1 cellular context compared by ENCODE assay signal in the genomic region with DNA sequence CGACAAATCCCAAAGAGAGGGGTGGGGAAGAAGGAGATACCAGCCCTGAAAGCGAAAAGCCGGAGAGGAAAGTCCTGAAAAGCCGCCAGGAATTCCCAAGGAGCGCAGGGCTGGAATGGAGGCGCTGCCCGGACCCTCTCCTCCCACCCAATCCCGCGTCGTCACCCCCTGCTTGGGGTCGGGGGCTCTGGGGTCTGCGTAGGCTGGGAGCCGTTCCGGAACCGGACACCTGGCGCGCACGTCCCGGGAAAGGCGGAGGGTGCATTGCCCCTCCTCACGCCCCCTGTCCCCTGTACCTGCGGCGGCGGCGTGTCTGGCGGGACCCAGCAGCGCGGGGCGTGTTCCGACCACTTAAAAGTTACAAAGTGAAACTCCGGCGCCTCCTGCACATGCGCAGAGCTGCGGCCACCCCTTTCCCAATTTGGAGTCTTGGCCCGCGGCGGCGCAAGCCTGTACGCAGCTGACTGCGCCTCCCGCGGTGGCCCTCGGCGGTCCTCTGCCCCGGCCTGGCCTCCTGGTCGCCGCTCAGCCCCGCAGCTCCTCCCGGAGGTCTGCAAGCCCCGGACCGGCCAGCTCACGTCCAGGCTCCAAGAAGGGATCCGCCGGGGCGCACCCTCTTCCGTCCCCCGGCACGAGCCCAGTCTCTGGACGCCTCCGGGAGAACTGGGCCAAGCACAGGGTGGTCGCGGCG.
TF ChIP-seq lines count a peak whose summit lies in the region.

A gene (minus strand): TSS at position 373 of the 691 bp plus-strand sequence. CDS start 4,800 bp downstream, outside the sequence.

TF ChIP-seq in HepG2, 621 proteins besides CTCF, POLR2A, EP300 and RAD21 (continued from another document and continues in another):
- TF ChIP-seq, protein P1, sequence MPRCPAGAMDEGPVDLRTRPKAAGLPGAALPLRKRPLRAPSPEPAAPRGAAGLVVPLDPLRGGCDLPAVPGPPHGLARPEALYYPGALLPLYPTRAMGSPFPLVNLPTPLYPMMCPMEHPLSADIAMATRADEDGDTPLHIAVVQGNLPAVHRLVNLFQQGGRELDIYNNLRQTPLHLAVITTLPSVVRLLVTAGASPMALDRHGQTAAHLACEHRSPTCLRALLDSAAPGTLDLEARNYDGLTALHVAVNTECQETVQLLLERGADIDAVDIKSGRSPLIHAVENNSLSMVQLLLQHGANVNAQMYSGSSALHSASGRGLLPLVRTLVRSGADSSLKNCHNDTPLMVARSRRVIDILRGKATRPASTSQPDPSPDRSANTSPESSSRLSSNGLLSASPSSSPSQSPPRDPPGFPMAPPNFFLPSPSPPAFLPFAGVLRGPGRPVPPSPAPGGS (CRISPR knock-in tag; IDR thresholded peaks at IDR 0.05), result peak; percentile 71
- TF ChIP-seq RFXAP (CRISPR knock-in tag; IDR thresholded peaks at IDR 0.05; ENCODE audit: borderline replicate concordance) (0 out of 2 replicates have a peak, but pooled peaks have one; percentile 32), ZMYM3 (CRISPR knock-in tag; IDR thresholded peaks at IDR 0.05) (peak; percentile 14; the same call in 1 of the 2 replicates), NONO (IDR thresholded peaks at IDR 0.05) (no peak), NONO (CRISPR knock-in tag; conservative IDR thresholded peaks at IDR 0.05) (peak; percentile 84), ARNT2 (CRISPR knock-in tag; IDR thresholded peaks at IDR 0.05; ENCODE audit: low read depth) (0 out of 2 replicates have a peak, but pooled peaks have one; percentile 32), ZFP36L1 (CRISPR knock-in tag; IDR thresholded peaks at IDR 0.05) (no peak), HDAC1 (CRISPR knock-in tag; IDR thresholded peaks at IDR 0.05) (peak; percentile 84), ZNF251 (CRISPR knock-in tag; IDR thresholded peaks at IDR 0.05) (no peak), TGIF2 (CRISPR knock-in tag; IDR thresholded peaks at IDR 0.05) (peak; percentile 18; the same call in 1 of the 2 replicates), ZSCAN29 (CRISPR knock-in tag; conservative IDR thresholded peaks at IDR 0.05) (0 out of 2 replicates have a peak, but pooled peaks have one; percentile 34), ZNF567 (CRISPR knock-in tag; IDR thresholded peaks at IDR 0.05; ENCODE audit: borderline replicate concordance) (0 out of 2 replicates have a peak, but pooled peaks have one; percentile 3), ZNF33B (CRISPR knock-in tag; IDR thresholded peaks at IDR 0.05) (peak; percentile 74; the same call in 1 of the 2 replicates)
- TF ChIP-seq, protein P2, sequence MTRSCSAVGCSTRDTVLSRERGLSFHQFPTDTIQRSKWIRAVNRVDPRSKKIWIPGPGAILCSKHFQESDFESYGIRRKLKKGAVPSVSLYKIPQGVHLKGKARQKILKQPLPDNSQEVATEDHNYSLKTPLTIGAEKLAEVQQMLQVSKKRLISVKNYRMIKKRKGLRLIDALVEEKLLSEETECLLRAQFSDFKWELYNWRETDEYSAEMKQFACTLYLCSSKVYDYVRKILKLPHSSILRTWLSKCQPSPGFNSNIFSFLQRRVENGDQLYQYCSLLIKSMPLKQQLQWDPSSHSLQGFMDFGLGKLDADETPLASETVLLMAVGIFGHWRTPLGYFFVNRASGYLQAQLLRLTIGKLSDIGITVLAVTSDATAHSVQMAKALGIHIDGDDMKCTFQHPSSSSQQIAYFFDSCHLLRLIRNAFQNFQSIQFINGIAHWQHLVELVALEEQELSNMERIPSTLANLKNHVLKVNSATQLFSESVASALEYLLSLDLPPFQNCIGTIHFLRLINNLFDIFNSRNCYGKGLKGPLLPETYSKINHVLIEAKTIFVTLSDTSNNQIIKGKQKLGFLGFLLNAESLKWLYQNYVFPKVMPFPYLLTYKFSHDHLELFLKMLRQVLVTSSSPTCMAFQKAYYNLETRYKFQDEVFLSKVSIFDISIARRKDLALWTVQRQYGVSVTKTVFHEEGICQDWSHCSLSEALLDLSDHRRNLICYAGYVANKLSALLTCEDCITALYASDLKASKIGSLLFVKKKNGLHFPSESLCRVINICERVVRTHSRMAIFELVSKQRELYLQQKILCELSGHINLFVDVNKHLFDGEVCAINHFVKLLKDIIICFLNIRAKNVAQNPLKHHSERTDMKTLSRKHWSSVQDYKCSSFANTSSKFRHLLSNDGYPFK (CRISPR knock-in tag; IDR thresholded peaks at IDR 0.05; ENCODE audit: borderline replicate concordance), result peak; percentile 36; the same call in 1 of the 2 replicates
- TF ChIP-seq, protein P3, sequence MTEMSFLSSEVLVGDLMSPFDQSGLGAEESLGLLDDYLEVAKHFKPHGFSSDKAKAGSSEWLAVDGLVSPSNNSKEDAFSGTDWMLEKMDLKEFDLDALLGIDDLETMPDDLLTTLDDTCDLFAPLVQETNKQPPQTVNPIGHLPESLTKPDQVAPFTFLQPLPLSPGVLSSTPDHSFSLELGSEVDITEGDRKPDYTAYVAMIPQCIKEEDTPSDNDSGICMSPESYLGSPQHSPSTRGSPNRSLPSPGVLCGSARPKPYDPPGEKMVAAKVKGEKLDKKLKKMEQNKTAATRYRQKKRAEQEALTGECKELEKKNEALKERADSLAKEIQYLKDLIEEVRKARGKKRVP (CRISPR knock-in tag; IDR thresholded peaks at IDR 0.05), result no peak; a peak in 1 of 4 replicates
- TF ChIP-seq, protein P4, sequence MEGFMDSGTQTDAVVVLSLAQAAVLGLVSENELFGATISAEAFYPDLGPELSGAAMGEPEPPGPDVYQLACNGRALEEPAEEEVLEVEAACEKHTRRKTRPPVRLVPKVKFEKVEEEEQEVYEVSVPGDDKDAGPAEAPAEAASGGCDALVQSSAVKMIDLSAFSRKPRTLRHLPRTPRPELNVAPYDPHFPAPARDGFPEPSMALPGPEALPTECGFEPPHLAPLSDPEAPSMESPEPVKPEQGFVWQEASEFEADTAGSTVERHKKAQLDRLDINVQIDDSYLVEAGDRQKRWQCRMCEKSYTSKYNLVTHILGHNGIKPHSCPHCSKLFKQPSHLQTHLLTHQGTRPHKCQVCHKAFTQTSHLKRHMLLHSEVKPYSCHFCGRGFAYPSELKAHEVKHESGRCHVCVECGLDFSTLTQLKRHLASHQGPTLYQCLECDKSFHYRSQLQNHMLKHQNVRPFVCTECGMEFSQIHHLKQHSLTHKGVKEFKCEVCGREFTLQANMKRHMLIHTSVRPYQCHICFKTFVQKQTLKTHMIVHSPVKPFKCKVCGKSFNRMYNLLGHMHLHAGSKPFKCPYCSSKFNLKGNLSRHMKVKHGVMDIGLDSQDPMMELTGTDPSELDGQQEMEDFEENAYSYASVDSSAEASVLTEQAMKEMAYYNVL (CRISPR knock-in tag; IDR thresholded peaks at IDR 0.05; ENCODE audit: borderline replicate concordance), result peak; percentile 64; the same call in 1 of the 2 replicates
- TF ChIP-seq, protein P5, sequence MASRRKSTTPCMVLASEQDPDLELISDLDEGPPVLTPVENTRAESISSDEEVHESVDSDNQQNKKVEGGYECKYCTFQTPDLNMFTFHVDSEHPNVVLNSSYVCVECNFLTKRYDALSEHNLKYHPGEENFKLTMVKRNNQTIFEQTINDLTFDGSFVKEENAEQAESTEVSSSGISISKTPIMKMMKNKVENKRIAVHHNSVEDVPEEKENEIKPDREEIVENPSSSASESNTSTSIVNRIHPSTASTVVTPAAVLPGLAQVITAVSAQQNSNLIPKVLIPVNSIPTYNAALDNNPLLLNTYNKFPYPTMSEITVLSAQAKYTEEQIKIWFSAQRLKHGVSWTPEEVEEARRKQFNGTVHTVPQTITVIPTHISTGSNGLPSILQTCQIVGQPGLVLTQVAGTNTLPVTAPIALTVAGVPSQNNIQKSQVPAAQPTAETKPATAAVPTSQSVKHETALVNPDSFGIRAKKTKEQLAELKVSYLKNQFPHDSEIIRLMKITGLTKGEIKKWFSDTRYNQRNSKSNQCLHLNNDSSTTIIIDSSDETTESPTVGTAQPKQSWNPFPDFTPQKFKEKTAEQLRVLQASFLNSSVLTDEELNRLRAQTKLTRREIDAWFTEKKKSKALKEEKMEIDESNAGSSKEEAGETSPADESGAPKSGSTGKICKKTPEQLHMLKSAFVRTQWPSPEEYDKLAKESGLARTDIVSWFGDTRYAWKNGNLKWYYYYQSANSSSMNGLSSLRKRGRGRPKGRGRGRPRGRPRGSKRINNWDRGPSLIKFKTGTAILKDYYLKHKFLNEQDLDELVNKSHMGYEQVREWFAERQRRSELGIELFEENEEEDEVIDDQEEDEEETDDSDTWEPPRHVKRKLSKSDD (CRISPR knock-in tag; IDR thresholded peaks at IDR 0.05; ENCODE audit: low read depth), result 0 out of 2 replicates have a peak, but pooled peaks have one; percentile 10
- TF ChIP-seq, protein P6, sequence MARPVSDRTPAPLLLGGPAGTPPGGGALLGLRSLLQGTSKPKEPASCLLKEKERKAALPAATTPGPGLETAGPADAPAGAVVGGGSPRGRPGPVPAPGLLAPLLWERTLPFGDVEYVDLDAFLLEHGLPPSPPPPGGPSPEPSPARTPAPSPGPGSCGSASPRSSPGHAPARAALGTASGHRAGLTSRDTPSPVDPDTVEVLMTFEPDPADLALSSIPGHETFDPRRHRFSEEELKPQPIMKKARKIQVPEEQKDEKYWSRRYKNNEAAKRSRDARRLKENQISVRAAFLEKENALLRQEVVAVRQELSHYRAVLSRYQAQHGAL (CRISPR knock-in tag; IDR thresholded peaks at IDR 0.05; ENCODE audit: not compliant biosample characterization), result peak; percentile 61
- TF ChIP-seq, protein P7, sequence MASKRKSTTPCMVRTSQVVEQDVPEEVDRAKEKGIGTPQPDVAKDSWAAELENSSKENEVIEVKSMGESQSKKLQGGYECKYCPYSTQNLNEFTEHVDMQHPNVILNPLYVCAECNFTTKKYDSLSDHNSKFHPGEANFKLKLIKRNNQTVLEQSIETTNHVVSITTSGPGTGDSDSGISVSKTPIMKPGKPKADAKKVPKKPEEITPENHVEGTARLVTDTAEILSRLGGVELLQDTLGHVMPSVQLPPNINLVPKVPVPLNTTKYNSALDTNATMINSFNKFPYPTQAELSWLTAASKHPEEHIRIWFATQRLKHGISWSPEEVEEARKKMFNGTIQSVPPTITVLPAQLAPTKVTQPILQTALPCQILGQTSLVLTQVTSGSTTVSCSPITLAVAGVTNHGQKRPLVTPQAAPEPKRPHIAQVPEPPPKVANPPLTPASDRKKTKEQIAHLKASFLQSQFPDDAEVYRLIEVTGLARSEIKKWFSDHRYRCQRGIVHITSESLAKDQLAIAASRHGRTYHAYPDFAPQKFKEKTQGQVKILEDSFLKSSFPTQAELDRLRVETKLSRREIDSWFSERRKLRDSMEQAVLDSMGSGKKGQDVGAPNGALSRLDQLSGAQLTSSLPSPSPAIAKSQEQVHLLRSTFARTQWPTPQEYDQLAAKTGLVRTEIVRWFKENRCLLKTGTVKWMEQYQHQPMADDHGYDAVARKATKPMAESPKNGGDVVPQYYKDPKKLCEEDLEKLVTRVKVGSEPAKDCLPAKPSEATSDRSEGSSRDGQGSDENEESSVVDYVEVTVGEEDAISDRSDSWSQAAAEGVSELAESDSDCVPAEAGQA (IDR thresholded peaks at IDR 0.05; ENCODE audit: low read depth), result no peak
- TF ChIP-seq, protein P7 (CRISPR knock-in tag; IDR thresholded peaks at IDR 0.05; ENCODE audit: borderline replicate concordance), result no peak
- TF ChIP-seq, protein P8, sequence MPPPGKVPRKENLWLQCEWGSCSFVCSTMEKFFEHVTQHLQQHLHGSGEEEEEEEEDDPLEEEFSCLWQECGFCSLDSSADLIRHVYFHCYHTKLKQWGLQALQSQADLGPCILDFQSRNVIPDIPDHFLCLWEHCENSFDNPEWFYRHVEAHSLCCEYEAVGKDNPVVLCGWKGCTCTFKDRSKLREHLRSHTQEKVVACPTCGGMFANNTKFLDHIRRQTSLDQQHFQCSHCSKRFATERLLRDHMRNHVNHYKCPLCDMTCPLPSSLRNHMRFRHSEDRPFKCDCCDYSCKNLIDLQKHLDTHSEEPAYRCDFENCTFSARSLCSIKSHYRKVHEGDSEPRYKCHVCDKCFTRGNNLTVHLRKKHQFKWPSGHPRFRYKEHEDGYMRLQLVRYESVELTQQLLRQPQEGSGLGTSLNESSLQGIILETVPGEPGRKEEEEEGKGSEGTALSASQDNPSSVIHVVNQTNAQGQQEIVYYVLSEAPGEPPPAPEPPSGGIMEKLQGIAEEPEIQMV (CRISPR knock-in tag; IDR thresholded peaks at IDR 0.05; ENCODE audit: low read depth), result peak; percentile 54; the same call in 1 of the 2 replicates
- TF ChIP-seq, protein P9, sequence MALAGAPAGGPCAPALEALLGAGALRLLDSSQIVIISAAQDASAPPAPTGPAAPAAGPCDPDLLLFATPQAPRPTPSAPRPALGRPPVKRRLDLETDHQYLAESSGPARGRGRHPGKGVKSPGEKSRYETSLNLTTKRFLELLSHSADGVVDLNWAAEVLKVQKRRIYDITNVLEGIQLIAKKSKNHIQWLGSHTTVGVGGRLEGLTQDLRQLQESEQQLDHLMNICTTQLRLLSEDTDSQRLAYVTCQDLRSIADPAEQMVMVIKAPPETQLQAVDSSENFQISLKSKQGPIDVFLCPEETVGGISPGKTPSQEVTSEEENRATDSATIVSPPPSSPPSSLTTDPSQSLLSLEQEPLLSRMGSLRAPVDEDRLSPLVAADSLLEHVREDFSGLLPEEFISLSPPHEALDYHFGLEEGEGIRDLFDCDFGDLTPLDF (CRISPR knock-in tag; IDR thresholded peaks at IDR 0.05), result peak; percentile 48; the same call in 1 of the 2 replicates
- TF ChIP-seq, protein P10, sequence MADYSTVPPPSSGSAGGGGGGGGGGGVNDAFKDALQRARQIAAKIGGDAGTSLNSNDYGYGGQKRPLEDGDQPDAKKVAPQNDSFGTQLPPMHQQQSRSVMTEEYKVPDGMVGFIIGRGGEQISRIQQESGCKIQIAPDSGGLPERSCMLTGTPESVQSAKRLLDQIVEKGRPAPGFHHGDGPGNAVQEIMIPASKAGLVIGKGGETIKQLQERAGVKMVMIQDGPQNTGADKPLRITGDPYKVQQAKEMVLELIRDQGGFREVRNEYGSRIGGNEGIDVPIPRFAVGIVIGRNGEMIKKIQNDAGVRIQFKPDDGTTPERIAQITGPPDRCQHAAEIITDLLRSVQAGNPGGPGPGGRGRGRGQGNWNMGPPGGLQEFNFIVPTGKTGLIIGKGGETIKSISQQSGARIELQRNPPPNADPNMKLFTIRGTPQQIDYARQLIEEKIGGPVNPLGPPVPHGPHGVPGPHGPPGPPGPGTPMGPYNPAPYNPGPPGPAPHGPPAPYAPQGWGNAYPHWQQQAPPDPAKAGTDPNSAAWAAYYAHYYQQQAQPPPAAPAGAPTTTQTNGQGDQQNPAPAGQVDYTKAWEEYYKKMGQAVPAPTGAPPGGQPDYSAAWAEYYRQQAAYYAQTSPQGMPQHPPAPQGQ (CRISPR knock-in tag; IDR thresholded peaks at IDR 0.05; ENCODE audit: borderline replicate concordance), result no peak
